In genomic region chr16:78496189-78496588, GRCh38 we compare ENCODE assay signal across 34 cellular contexts.
"Had no signal": no experiment of that assay in that cellular context is flagged by ENCODE, and none has a peak within 500 bp of the region (broad histone marks: within the 10 kb centered on the region; RNA-seq: fewer than 3 reads in every experiment).

No MANE protein-coding gene starts in this region.

- DNase-seq: Karpas-422, Kasumi-1, KG1, MG63, MM.1S, MV-4-11, NCI-H1048, NCI-H1092, NCI-H1092 treated with DMSO at 0.1 percent for 48 hours, NCI-H1105, NCI-H1105 treated with DMSO at 0.1 percent for 48 hours, NCI-H1417, NCI-H1417 treated with DMSO at 0.1 percent for 48 hours, NCI-H1436, NCI-H1436 treated with DMSO at 0.1 percent for 48 hours, NCI-H146, NCI-H1694, NCI-H1694 treated with DMSO at 0.1 percent for 48 hours, NCI-H187, NCI-H187 treated with DMSO at 0.1 percent for 48 hours, NCI-H1930, NCI-H2029, NCI-H2029 treated with DMSO at 0.1 percent for 48 hours, NCI-H2081, NCI-H2081 treated with DMSO at 0.1 percent for 48 hours, NCI-H2107, NCI-H2171, NCI-H2171 treated with DMSO at 0.1 percent for 48 hours, NCI-H2227 treated with DMSO at 0.1 percent for 48 hours, NCI-H226, NCI-H345, NCI-H446, NCI-H446 treated with DMSO at 0.1 percent for 48 hours had no signal

- H3K27ac ChIP-seq: KMS-11 had no signal

- H3K9ac ChIP-seq: KMS-11 had no signal

- H3K4me3 ChIP-seq: MG63 had no signal

- H3K36me3 ChIP-seq: MG63 had no signal

- H3K9me3 ChIP-seq: MG63 had no signal

- H3K4me2 ChIP-seq: KMS-11 had no signal

- H3K27me3 ChIP-seq: MG63 had no signal
